Comparison of ENCODE assay signal across 34 cellular contexts in genomic region chr9:122132539-122132938, GRCh38. TPM values are rescaled to one million over a fixed set of nuclear protein-coding genes. Genes with fewer than 3 reads are reported as not detected.
"Had no signal": no experiment of that assay in that cellular context is flagged by ENCODE, and none has a peak within 500 bp of the region (broad histone marks: within the 10 kb centered on the region; RNA-seq: fewer than 3 reads in every experiment).

No MANE protein-coding gene starts in this region.

- H3K27ac ChIP-seq: brain microvascular endothelial cell, coronary artery, esophagus muscularis mucosa, foreskin keratinocyte, WERI-Rb-1 had no signal

- H3K36me3 ChIP-seq: brain microvascular endothelial cell, esophagus muscularis mucosa, gastrocnemius medialis, WERI-Rb-1 had no signal

- H3K4me1 ChIP-seq: foreskin keratinocyte had no signal

- H3K9me3 Mint-ChIP-seq: activated B cell treated with CpG ODN at 0.5 μM for 24 hours; activated CD8-positive, alpha-beta T cell treated with anti-CD3 and anti-CD28 coated beads for 36 hours; activated T-cell treated with anti-CD3 and anti-CD28 coated beads, Interleukin-2, amount 50 U/mL, for 4 hours; activated T-helper 17 cell treated with anti-CD3 and anti-CD28 coated beads, Interleukin-2, amount 50 U/mL, for 72 hours; central memory CD8-positive, alpha-beta T cell; dendritic cell treated with granulocyte-macrophage colony-stimulating factor and Interleukin-4, amounts not matched to agents 40 ng/mL and 50 ng/mL, for 4 days; endodermal cell had no signal

- DNase-seq: activated B cell treated with CpG ODN at 0.5 μM for 24 hours; activated CD4-positive, alpha-beta T cell treated with anti-CD3 and anti-CD28 coated beads for 48 hours; activated CD4-positive, alpha-beta T cell treated with anti-CD3 and anti-CD28 coated beads, Interleukin-2, amount 50 U/mL, for 1 hour; activated CD4-positive, alpha-beta T cell treated with anti-CD3 and anti-CD28 coated beads, Interleukin-2, amount 50 U/mL, for 48 hours; activated CD8-positive, alpha-beta memory T cell treated with anti-CD3 and anti-CD28 coated beads for 24 hours; activated CD8-positive, alpha-beta T cell treated with anti-CD3 and anti-CD28 coated beads for 36 hours; activated effector memory CD4-positive, alpha-beta T cell treated with Interleukin-2 at 50 U/mL for 16 hours; activated gamma-delta T cell treated with Interleukin-2 at 50 U/mL for 16 hours; activated naive CD4-positive, alpha-beta T cell treated with anti-CD3 and anti-CD28 coated beads, Interleukin-2, amount 50 U/mL, for 16 hours; activated naive CD4-positive, alpha-beta T cell treated with Interleukin-2 at 50 U/mL for 16 hours; activated T-cell treated with anti-CD3 and anti-CD28 coated beads, Interleukin-2, amount 50 U/mL, for 4 hours; amniotic stem cell; anterior cingulate cortex; brain microvascular endothelial cell; dorsolateral prefrontal cortex; effector memory CD4-positive, alpha-beta T cell; endodermal cell; erythroblast; foreskin keratinocyte; gastrocnemius medialis; T-helper 2 cell; WERI-Rb-1 had no signal

- H3K9me3 ChIP-seq: esophagus muscularis mucosa, gastrocnemius medialis had no signal

- H3K4me3 Mint-ChIP-seq: activated B cell treated with CpG ODN at 0.5 μM for 24 hours; activated CD8-positive, alpha-beta T cell treated with anti-CD3 and anti-CD28 coated beads for 36 hours; activated naive CD8-positive, alpha-beta T cell; activated T-cell treated with anti-CD3 and anti-CD28 coated beads, Interleukin-2, amount 50 U/mL, for 4 hours; activated T-helper 17 cell treated with anti-CD3 and anti-CD28 coated beads, Interleukin-2, amount 50 U/mL, for 72 hours; central memory CD8-positive, alpha-beta T cell; dendritic cell treated with granulocyte-macrophage colony-stimulating factor and Interleukin-4, amounts not matched to agents 40 ng/mL and 50 ng/mL, for 4 days; endodermal cell had no signal

- H3K27me3 Mint-ChIP-seq: central memory CD8-positive, alpha-beta T cell had no signal

- H3K27me3 ChIP-seq: brain microvascular endothelial cell, dorsolateral prefrontal cortex, esophagus muscularis mucosa, gastrocnemius medialis had no signal

- H3K27ac Mint-ChIP-seq: activated B cell treated with CpG ODN at 0.5 μM for 24 hours; activated CD8-positive, alpha-beta T cell treated with anti-CD3 and anti-CD28 coated beads for 36 hours; activated naive CD8-positive, alpha-beta T cell; activated T-helper 17 cell treated with anti-CD3 and anti-CD28 coated beads, Interleukin-2, amount 50 U/mL, for 72 hours; dendritic cell treated with granulocyte-macrophage colony-stimulating factor and Interleukin-4, amounts not matched to agents 40 ng/mL and 50 ng/mL, for 4 days; endodermal cell had no signal

- H3K4me3 ChIP-seq: coronary artery, dorsolateral prefrontal cortex, esophagus muscularis mucosa, gastrocnemius medialis had no signal

- H3K36me3 Mint-ChIP-seq: activated naive CD8-positive, alpha-beta T cell had no signal

- ATAC-seq: activated CD4-positive, CD25-positive, alpha-beta regulatory T cell treated with anti-CD3 and anti-CD28 coated beads, Interleukin-2, amount 50 U/mL, for 24 hours; activated CD8-positive, alpha-beta T cell treated with anti-CD3 and anti-CD28 coated beads for 36 hours; activated T-cell treated with anti-CD3 and anti-CD28 coated beads, Interleukin-2, amount 50 U/mL, for 4 hours; activated T-helper 17 cell treated with anti-CD3 and anti-CD28 coated beads, Interleukin-2, amount 50 U/mL, for 72 hours; gastrocnemius medialis had no signal

- H3K4me1 Mint-ChIP-seq: activated B cell treated with CpG ODN at 0.5 μM for 24 hours; activated T-helper 17 cell treated with anti-CD3 and anti-CD28 coated beads, Interleukin-2, amount 50 U/mL, for 72 hours; central memory CD8-positive, alpha-beta T cell had no signal

RNA-seq across cellular contexts. Expression of gene MORN5, which starts 27.2 kb away (rescaled TPM):
- total RNA-seq: activated B cell treated with CpG ODN at 0.5 μM for 24 hours; activated CD8-positive, alpha-beta T cell treated with anti-CD3 and anti-CD28 coated beads for 36 hours; activated T-cell treated with anti-CD3 and anti-CD28 coated beads, Interleukin-2, amount 50 U/mL, for 4 hours; activated T-helper 17 cell treated with anti-CD3 and anti-CD28 coated beads, Interleukin-2, amount 50 U/mL, for 72 hours; astrocyte; bronchial epithelial cell; cardiac septum; foreskin keratinocyte; gastrocnemius medialis; glomerular endothelial cell; T-helper 1 cell treated with Interleukin-12 subunit alpha and Interleukin-12 subunit beta and Interleukin-4 antibody, amounts not matched to agents 30 ng/mL and 1 ng/mL, for 36 hours had no signal
- polyA plus RNA-seq: foreskin keratinocyte had no signal
